ENCODE assay signal across 8 cellular contexts in genomic region chr14:100126401-100126800, GRCh38. TPM values are rescaled to one million over a fixed set of nuclear protein-coding genes. Genes with fewer than 3 reads are reported as not detected.
"Had no signal": no experiment of that assay in that cellular context is flagged by ENCODE, and none has a peak within 500 bp of the region (broad histone marks: within the 10 kb centered on the region; RNA-seq: fewer than 3 reads in every experiment).

No MANE protein-coding gene starts in this region.

- H2AFZ ChIP-seq: GM23248 had no signal

- H3K4me3 ChIP-seq: GM23248, HAP-1 had no signal

- H3K9me3 ChIP-seq: HAP-1 had no signal

- H3K9me3 Mint-ChIP-seq: HFFc6, IgD-negative memory B cell had no signal

- H3K27ac ChIP-seq: GM23248 had no signal

- ATAC-seq: HCT116 had no signal

- H3K4me3 Mint-ChIP-seq: HFFc6, IgD-negative memory B cell had no signal

- H3K4me1 ChIP-seq: HAP-1 had no signal

- H3K36me3 Mint-ChIP-seq: IgD-negative memory B cell had no signal

- DNase-seq: GM23248, GOT3, H7, HFFc6, KBM-7 had no signal

- H3K27me3 Mint-ChIP-seq: IgD-negative memory B cell had no signal

- H3K27ac Mint-ChIP-seq: HFFc6, IgD-negative memory B cell had no signal

- H3K4me1 Mint-ChIP-seq: IgD-negative memory B cell had no signal

RNA-seq across cellular contexts. Expression of gene DEGS2, which starts 33.0 kb away (rescaled TPM):
- total RNA-seq: H7, HFFc6 had no signal
